1 cellular context compared by ENCODE assay signal in the genomic region with DNA sequence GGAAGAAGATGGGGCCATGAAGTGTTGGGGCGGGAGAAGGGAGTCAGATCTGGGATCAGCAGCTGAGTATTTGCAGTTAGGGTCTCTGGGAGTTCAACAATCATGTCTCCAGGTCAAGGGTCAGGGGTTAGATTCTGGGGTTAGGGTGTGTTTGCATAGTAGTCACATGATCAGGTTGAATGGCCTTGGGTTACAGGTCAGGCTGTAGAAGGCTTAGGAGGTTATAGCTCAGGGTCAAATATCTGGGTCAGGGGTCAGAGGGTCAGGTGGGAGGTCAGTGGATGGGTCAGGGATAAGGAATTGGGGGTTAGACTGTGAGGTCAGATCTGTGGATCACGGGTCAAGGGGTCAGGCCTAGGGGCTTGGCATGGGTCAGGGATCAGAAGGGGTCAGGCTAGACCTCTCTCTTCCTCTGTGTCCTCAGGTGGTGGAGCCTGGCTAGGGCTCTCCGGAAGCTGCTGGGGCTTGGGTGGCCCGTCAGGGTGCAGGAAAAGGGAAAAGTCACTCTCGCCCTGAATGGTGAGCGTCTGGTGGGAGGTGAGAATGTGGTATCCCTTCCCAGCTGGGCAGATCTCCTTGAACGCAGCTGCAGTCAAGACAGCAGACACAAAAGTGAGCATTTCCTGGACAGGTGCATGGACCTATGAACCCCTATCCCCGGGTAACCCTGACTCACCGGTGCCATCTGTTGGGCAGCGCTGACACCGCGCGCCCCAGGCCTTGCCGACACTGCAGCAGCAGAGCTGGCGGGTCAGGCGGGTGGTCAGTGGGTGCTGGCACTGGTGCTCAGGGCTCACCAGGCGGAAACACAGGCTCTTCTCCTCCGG.
A peak's percentile ranks its signal among the peaks of the same experiment; 100 is the strongest.
TF ChIP-seq lines count a peak whose summit lies in the region.

No MANE protein-coding gene starts in this region.

TF ChIP-seq in A549, 52 proteins besides CTCF, POLR2A, EP300 and RAD21 (continued from another document):
- TF ChIP-seq, protein P1, sequence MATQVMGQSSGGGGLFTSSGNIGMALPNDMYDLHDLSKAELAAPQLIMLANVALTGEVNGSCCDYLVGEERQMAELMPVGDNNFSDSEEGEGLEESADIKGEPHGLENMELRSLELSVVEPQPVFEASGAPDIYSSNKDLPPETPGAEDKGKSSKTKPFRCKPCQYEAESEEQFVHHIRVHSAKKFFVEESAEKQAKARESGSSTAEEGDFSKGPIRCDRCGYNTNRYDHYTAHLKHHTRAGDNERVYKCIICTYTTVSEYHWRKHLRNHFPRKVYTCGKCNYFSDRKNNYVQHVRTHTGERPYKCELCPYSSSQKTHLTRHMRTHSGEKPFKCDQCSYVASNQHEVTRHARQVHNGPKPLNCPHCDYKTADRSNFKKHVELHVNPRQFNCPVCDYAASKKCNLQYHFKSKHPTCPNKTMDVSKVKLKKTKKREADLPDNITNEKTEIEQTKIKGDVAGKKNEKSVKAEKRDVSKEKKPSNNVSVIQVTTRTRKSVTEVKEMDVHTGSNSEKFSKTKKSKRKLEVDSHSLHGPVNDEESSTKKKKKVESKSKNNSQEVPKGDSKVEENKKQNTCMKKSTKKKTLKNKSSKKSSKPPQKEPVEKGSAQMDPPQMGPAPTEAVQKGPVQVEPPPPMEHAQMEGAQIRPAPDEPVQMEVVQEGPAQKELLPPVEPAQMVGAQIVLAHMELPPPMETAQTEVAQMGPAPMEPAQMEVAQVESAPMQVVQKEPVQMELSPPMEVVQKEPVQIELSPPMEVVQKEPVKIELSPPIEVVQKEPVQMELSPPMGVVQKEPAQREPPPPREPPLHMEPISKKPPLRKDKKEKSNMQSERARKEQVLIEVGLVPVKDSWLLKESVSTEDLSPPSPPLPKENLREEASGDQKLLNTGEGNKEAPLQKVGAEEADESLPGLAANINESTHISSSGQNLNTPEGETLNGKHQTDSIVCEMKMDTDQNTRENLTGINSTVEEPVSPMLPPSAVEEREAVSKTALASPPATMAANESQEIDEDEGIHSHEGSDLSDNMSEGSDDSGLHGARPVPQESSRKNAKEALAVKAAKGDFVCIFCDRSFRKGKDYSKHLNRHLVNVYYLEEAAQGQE (IDR thresholded peaks at IDR 0.05), result no peak
- no peak for TF ChIP-seq FOSL2 (IDR thresholded peaks at IDR 0.05)
- 0 out of 2 replicates have a peak, but pooled peaks have one; percentile 16 for TF ChIP-seq FOSL2 (CRISPR knock-in tag; IDR thresholded peaks at IDR 0.05)
- TF ChIP-seq, protein P2, sequence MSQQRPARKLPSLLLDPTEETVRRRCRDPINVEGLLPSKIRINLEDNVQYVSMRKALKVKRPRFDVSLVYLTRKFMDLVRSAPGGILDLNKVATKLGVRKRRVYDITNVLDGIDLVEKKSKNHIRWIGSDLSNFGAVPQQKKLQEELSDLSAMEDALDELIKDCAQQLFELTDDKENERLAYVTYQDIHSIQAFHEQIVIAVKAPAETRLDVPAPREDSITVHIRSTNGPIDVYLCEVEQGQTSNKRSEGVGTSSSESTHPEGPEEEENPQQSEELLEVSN (IDR thresholded peaks at IDR 0.05; ENCODE audit: borderline replicate concordance, low read depth), result no peak
- TF ChIP-seq MAFK (IDR thresholded peaks at IDR 0.05; ENCODE audit: partially characterized antibody), result peak; percentile 22
